Comparison of ENCODE assay signal across 9 cellular contexts in the genomic region with DNA sequence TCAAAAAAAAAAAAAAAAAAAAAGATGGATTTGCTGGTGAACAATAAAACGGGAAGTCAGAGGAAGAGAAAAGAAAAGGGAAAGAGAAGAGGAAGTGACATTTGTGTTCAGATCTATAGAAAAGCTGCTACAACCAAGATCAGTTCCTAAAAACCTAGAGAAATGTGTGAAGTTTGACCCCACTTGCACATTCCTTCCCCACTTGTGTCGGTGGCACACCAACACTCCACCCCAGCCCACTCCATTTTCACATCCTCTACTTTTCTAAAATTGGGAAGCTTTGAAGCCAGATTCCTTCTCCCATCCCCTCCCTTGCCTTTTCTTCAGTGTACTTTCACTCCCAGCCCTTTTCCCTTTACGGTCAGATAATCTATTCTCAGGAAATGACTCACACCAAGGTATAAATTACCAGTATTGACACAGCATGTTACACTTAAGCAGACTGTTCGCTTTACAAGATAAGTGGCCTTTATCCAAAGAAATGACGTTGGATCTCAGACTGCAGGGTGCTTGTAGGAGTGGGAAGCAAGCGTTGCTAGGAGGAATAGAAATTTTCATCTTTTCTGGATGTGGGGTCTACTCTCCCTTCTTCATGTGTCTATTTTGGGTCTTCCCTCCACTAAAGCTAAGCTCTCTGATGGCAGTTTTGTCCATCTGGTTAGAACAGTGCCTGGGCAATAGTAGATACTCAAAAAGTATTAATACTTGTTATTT.
DNase-seq lines count a peak whose midpoint lies in the region; ATAC-seq and TF ChIP-seq lines count a peak whose summit lies in the region.
"Had no signal": no experiment of that assay in that cellular context is flagged by ENCODE, and none has a peak within 500 bp of the region (broad histone marks: within the 10 kb centered on the region; RNA-seq: fewer than 3 reads in every experiment).

No MANE protein-coding gene starts in this region.

- no peaks in the 10 kb centered on the region for H3K36me3 Mint-ChIP-seq in T-helper 17 cell (ENCODE audit: low read depth)

- H3K9me3 ChIP-seq in right atrium auricular region: no peaks in the 10 kb centered on the region
- H3K9me3 ChIP-seq in T-helper 17 cell (ENCODE audit: control insufficient read depth, low read length, poor library complexity, severe bottlenecking): no peaks in the 10 kb centered on the region
- no peaks in the 10 kb centered on the region for H3K9me3 ChIP-seq in testis

- H3K4me1 ChIP-seq in right atrium auricular region: peaks cover 0 to 19% of the 10 kb centered on the region in 2 donors
- H3K4me1 ChIP-seq in testis: no peaks in the 10 kb centered on the region

- H3K4me3 ChIP-seq in right atrium auricular region (no peak overlapping the region), fibroblast of the aortic adventitia (ENCODE audit: low read depth, low read length) (no peak overlapping the region), skeletal muscle cell (ENCODE audit: low read depth, low read length) (no peak overlapping the region), testis (no peak overlapping the region)

- H3K36me3 ChIP-seq in right atrium auricular region: no peaks in the 10 kb centered on the region
- H3K36me3 ChIP-seq in testis (ENCODE audit: low read depth, missing control alignments): no peaks in the 10 kb centered on the region

- 56 to 61% methylated on average over 6 of the region's 6 CpGs for WGBS in testis, 2 donors

- no peaks in the 10 kb centered on the region for H3K4me1 Mint-ChIP-seq in T-helper 17 cell

- H3K27me3 Mint-ChIP-seq in T-helper 17 cell: peaks cover 42% of the 10 kb centered on the region

- no peak overlapping the region for H3K27ac Mint-ChIP-seq in T-helper 17 cell

- no peak for TF ChIP-seq POLR2A in testis (IDR thresholded peaks at IDR 0.05)

- ATAC-seq in Right ventricle myocardium inferior (peak; percentile 23), T-helper 17 cell (no peak)

- H3K27ac ChIP-seq in right atrium auricular region (peak overlapping the region in 1 of 2 donors; percentile 45), testis (no peak overlapping the region)

- DNase-seq in Right ventricle myocardium inferior (ENCODE audit: missing footprints) (no peak), right atrium auricular region (ENCODE audit: low spot score) (no peak), SHP77 (lab: John Stamatoyannopoulos, UW) (peak; percentile 87 to 89), fibroblast of the aortic adventitia (ENCODE audit: low read depth) (peak; percentile 96), skeletal muscle cell (ENCODE audit: low read depth) (peak; percentile 94), T-helper 17 cell (no peak), retina (no peak), testis (no peak)
- DNase-seq: DND-41 had no signal

- intact Hi-C loops in Right ventricle myocardium inferior (cut with DNase I) (no loop called here), testis (cut with DNase I; ENCODE audit: low total_unique reads) (no loop called here)

- H3K27me3 ChIP-seq in right atrium auricular region (no peaks in the 10 kb centered on the region), testis (no peaks in the 10 kb centered on the region)

- H3K4me3 Mint-ChIP-seq in T-helper 17 cell: no peak overlapping the region

- TF ChIP-seq CTCF in right atrium auricular region (IDR thresholded peaks at IDR 0.05) (no peak), fibroblast of the aortic adventitia (IDR thresholded peaks at IDR 0.05; ENCODE audit: insufficient read depth, low read length) (no peak), testis (IDR thresholded peaks at IDR 0.05) (no peak)

Comparison
In these comparisons a context has a peak if more than half of its experiments do, and no peak if none do; other contexts are left out.
1. DNase-seq: peak in SHP77 (2 of 2), fibroblast of the aortic adventitia (single experiment) and skeletal muscle cell (single experiment); none in Right ventricle myocardium inferior (single experiment), right atrium auricular region (single experiment), T-helper 17 cell (0 of 3), retina (single experiment) and testis (single experiment).